ENCODE assay signal across 8 cellular contexts in the genomic region with DNA sequence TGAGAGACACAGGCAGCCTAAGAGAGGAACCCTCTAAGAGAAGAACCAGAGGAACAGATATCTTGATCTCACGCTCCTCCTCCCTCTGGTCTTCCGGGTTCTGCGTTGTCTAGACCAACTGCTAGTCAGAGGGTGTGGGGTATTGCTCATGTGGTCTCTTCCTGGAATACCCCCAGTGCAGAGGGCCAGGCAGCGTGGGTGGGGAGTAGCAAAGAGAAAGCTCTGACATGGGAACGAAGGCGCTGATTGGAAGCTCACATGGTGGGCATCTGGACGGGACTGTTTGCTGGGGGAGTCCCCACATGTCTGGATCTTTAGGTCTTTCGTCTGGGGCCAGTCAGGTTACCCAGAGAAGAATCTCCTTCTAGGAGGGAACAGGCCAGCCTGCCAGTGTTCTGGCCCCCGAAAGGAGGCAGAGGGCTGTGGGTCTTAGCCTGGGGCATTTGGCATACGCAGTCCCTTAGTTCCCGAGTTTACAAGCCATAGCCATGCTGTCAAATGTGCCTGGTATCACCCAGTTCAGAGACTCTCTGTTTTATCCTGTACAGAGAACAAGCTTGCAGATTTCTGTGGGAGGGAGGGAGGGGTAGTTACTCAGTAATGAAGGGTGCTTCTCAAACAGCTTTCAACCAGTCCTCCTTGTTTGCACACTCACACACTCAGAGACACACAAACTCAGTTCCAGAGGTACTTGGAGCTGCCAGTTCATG. TPM values are rescaled to one million over a fixed set of nuclear protein-coding genes. Genes with fewer than 3 reads are reported as not detected.
DNase-seq lines count a peak whose midpoint lies in the region; ATAC-seq and TF ChIP-seq lines count a peak whose summit lies in the region.

No MANE protein-coding gene starts in this region.

- intact Hi-C loops in CD14-positive monocyte (cut with micrococcal nuclease): no loop called here
- intact Hi-C loops in left colon (cut with DNase I, micrococcal nuclease): no loop called here

- peaks cover 1 to 3% (median 2%) of the 10 kb centered on the region in 3 donors for H3K27me3 Mint-ChIP-seq in CD14-positive monocyte (ENCODE audit: low read depth in 3 of 3)

- ATAC-seq in HG02798 (IDR thresholded peaks at IDR 0.05; ENCODE audit: poor library complexity, unreplicated experiment) (peak; percentile 84), left colon (peak; percentile 85)

- in situ Hi-C loops in ACHN (cut with HindIII; ENCODE audit: low pct_ligation_motif_present, low pct_unique_long_range_greater_than_20kb, low sequenced_read_pairs): no loop called here

- H3K4me3 Mint-ChIP-seq in CD14-positive monocyte: no peak overlapping the region

- H3K9me3 Mint-ChIP-seq in CD14-positive monocyte: no peaks in the 10 kb centered on the region

- no peaks in the 10 kb centered on the region for H3K36me3 Mint-ChIP-seq in CD14-positive monocyte

- peaks cover 32% of the 10 kb centered on the region for H3K4me1 Mint-ChIP-seq in CD14-positive monocyte

- H3K27ac Mint-ChIP-seq in CD14-positive monocyte: peak overlapping the region in 5 of 7 donors; percentile 15 to 79 (median 66)

- TF ChIP-seq CTCF in CD14-positive monocyte (IDR thresholded peaks at IDR 0.05): no peak

- DNase-seq in CD14-positive monocyte (ENCODE audit: low spot score): no peak
- DNase-seq in activated CD4-positive, alpha-beta T cell treated with anti-CD3 and anti-CD28 coated beads for 48 hours: peak; percentile 87
- peak in 1 of 2 donors; percentile 34 for DNase-seq in left colon
- peak; percentile 88 for DNase-seq in stimulated activated naive CD4-positive, alpha-beta T cell treated with Interleukin-2 at 50 U/mL for 16 hours (lab: John Stamatoyannopoulos, UW)
- DNase-seq in GOT3 (lab: John Stamatoyannopoulos, UW): no peak
- no peak for DNase-seq in DMS79 (lab: John Stamatoyannopoulos, UW)
- no peak for DNase-seq in ACHN

RNA-seq across cellular contexts. Expression of a gene that starts 18.3 kb away (rescaled TPM):
- 10 to 100 TPM; 56.4 to 81.7 TPM for polyA plus RNA-seq in CD14-positive monocyte
- 10 to 100 TPM; 32.9 to 51.4 TPM for total RNA-seq in left colon

Comparison
In these comparisons a context has a peak if more than half of its experiments do, and no peak if none do; other contexts are left out.
1. DNase-seq: peak in activated CD4-positive, alpha-beta T cell treated with anti-CD3 and anti-CD28 coated beads for 48 hours (single experiment) and stimulated activated naive CD4-positive, alpha-beta T cell treated with Interleukin-2 at 50 U/mL for 16 hours (single experiment); none in CD14-positive monocyte (single experiment), GOT3 (single experiment), DMS79 (single experiment) and ACHN (single experiment).